12 cellular contexts compared by ENCODE assay signal in the genomic region with DNA sequence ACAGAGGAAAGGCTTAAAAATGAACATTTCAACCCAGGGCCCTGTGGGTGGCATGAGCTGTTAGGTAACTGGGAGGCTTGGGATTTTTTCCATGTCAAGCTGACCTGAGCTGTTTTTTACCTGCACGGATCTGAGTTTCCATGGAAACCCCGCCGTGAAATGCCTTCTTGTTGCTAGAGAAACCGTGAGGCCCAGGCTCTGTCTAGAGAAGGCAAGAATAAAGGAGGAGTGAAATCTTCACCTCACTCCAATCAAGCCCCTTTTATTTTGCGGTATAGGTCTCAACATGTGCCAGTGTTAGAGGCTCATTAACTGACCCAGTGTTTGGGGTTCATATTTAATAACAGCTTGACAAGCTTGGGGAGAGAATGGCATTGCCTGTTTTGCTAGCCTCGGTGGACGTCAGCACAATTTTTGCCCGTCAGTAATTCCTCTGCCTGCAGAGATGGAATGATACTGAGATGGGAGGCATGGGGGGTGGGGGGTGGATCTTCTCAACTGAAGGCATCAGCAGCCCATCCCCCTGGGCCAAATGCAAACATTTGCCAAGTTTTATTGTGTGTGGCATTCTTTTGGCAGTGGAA. TPM values are rescaled to one million over a fixed set of nuclear protein-coding genes. Genes with fewer than 3 reads are reported as not detected.
DNase-seq lines count a peak whose midpoint lies in the region; ATAC-seq and TF ChIP-seq lines count a peak whose summit lies in the region.
"Had no signal": no experiment of that assay in that cellular context is flagged by ENCODE, and none has a peak within 500 bp of the region (broad histone marks: within the 10 kb centered on the region; RNA-seq: fewer than 3 reads in every experiment).

No MANE protein-coding gene starts in this region.

- ATAC-seq in body of pancreas (peak; percentile 65), HG02678 (IDR thresholded peaks at IDR 0.05; ENCODE audit: unreplicated experiment) (no peak)
- ATAC-seq: naive thymus-derived CD4-positive, alpha-beta T cell had no signal

- 36 to 38% methylated on average over 8 of the region's 8 CpGs for WGBS in body of pancreas, 2 donors
- 48% methylated on average over 8 of the region's 8 CpGs for WGBS in smooth muscle cell (ENCODE audit: low lambda C conversion rate)

- no peaks in the 10 kb centered on the region for H4K20me1 ChIP-seq in smooth muscle cell (ENCODE audit: low read depth)

- H3K9me3 ChIP-seq in body of pancreas (no peaks in the 10 kb centered on the region), smooth muscle cell (replicated peaks; ENCODE audit: low read depth) (no peaks in the 10 kb centered on the region)

- no peaks in the 10 kb centered on the region for H3K27me3 ChIP-seq in body of pancreas
- no peaks in the 10 kb centered on the region for H3K27me3 ChIP-seq in smooth muscle cell (ENCODE audit: low read depth)

- peak; percentile 51 for DNase-seq in NCI-H1105 treated with DMSO at 0.1 percent for 48 hours (lab: John Stamatoyannopoulos, UW)
- DNase-seq in body of pancreas, result peak; percentile 74 to 90 (median 82)
- peak; percentile 82 for DNase-seq in islet precursor cell
- no peak for DNase-seq in smooth muscle cell (lab: John Stamatoyannopoulos, UW; ENCODE audit: unreplicated experiment)
- no peak for DNase-seq in SHP77 (lab: John Stamatoyannopoulos, UW)
- DNase-seq in activated CD8-positive, alpha-beta memory T cell treated with anti-CD3 and anti-CD28 coated beads for 24 hours, result no peak
- DNase-seq in NCI-H128 (lab: John Stamatoyannopoulos, UW; ENCODE audit: unreplicated experiment), result no peak
- DNase-seq: naive thymus-derived CD4-positive, alpha-beta T cell; NCI-H2029 treated with DMSO at 0.1 percent for 48 hours; SW 1271 had no signal

- H2AFZ ChIP-seq in smooth muscle cell (ENCODE audit: low read depth), result no peak overlapping the region

- no peak overlapping the region for H3K9ac ChIP-seq in smooth muscle cell (ENCODE audit: low read depth)

- H3K4me1 ChIP-seq in body of pancreas, result peaks cover 71% of the 10 kb centered on the region
- peaks cover 30% of the 10 kb centered on the region for H3K4me1 ChIP-seq in smooth muscle cell (ENCODE audit: low read depth)

- TF ChIP-seq CTCF in body of pancreas (IDR thresholded peaks at IDR 0.05), result peak in 1 of 7 experiments; percentile 2
- no peak for TF ChIP-seq CTCF in smooth muscle cell (IDR thresholded peaks at IDR 0.05; ENCODE audit: borderline replicate concordance, insufficient read depth, poor library complexity, severe bottlenecking)

- no peak overlapping the region for H3K4me2 ChIP-seq in smooth muscle cell

- H3K27ac ChIP-seq in body of pancreas (peak overlapping the region; percentile 34 to 85 (median 74)), smooth muscle cell (ENCODE audit: low read depth) (peak overlapping the region; percentile 51)
- H3K27ac ChIP-seq: HL-60 had no signal

- H3K36me3 ChIP-seq in body of pancreas (replicated peaks in 1 of 2; ENCODE audit: insufficient read depth in 1 of 2, low read depth in 2 of 2) (no peaks in the 10 kb centered on the region), smooth muscle cell (ENCODE audit: low read depth) (no peaks in the 10 kb centered on the region)

- no peak for TF ChIP-seq POLR2A in body of pancreas (IDR thresholded peaks at IDR 0.05)

- peaks cover 3% of the 10 kb centered on the region for H3F3A ChIP-seq in smooth muscle cell (ENCODE audit: low read depth)

- no peaks in the 10 kb centered on the region for H3K79me2 ChIP-seq in smooth muscle cell (ENCODE audit: low read depth)

- intact Hi-C loops in body of pancreas (cut with DNase I), result no loop called here

- H3K4me3 ChIP-seq in body of pancreas, result no peak overlapping the region
- H3K4me3 ChIP-seq in smooth muscle cell, result no peak overlapping the region

RNA-seq across cellular contexts. Expression of gene PDCD4, which starts 48.9 kb away (rescaled TPM):
- 100 to 1,000 TPM; 332 to 458 TPM for total RNA-seq in body of pancreas
- 67.0 and 73.5 TPM in 2 replicates for total RNA-seq in smooth muscle cell
- 124 and 141 TPM in 2 replicates for polyA plus RNA-seq in smooth muscle cell

Comparison
In these comparisons a context has a peak if more than half of its experiments do, and no peak if none do; other contexts are left out.
1. DNase-seq: peak in NCI-H1105 treated with DMSO at 0.1 percent for 48 hours (single experiment), body of pancreas (4 of 4) and islet precursor cell (single experiment); none in smooth muscle cell (single experiment), SHP77 (0 of 2), activated CD8-positive, alpha-beta memory T cell treated with anti-CD3 and anti-CD28 coated beads for 24 hours (single experiment) and NCI-H128 (single experiment).